In genomic region chr9:27382308-27382707, GRCh38 we compare ENCODE assay signal across 1 cellular context.
TF ChIP-seq lines count a peak whose summit lies in the region.

No MANE protein-coding gene starts in this region.

TF ChIP-seq in SK-N-SH treated with all-trans-retinoic acid at 6 μM for 48 hours, 23 proteins besides CTCF, POLR2A, EP300 and RAD21 (continued from another document):
- no peak for TF ChIP-seq TCF4 (CRISPR knock-in tag; IDR thresholded peaks at IDR 0.05; ENCODE audit: borderline replicate concordance)
- TF ChIP-seq ZNF70 (CRISPR knock-in tag; IDR thresholded peaks at IDR 0.05), result no peak
- TF ChIP-seq PPARA (CRISPR knock-in tag; IDR thresholded peaks at IDR 0.05; ENCODE audit: borderline replicate concordance), result no peak
- TF ChIP-seq BACH2 (CRISPR knock-in tag; IDR thresholded peaks at IDR 0.05; ENCODE audit: borderline replicate concordance), result no peak
- TF ChIP-seq SNAI2 (CRISPR knock-in tag; IDR thresholded peaks at IDR 0.05), result no peak
- no peak for TF ChIP-seq GLIS3 (CRISPR knock-in tag; IDR thresholded peaks at IDR 0.05)
- TF ChIP-seq ISL1 (CRISPR knock-in tag; IDR thresholded peaks at IDR 0.05), result no peak
- TF ChIP-seq OSR1 (CRISPR knock-in tag; IDR thresholded peaks at IDR 0.05), result no peak
